ENCODE assay signal across 8 cellular contexts in the genomic region with DNA sequence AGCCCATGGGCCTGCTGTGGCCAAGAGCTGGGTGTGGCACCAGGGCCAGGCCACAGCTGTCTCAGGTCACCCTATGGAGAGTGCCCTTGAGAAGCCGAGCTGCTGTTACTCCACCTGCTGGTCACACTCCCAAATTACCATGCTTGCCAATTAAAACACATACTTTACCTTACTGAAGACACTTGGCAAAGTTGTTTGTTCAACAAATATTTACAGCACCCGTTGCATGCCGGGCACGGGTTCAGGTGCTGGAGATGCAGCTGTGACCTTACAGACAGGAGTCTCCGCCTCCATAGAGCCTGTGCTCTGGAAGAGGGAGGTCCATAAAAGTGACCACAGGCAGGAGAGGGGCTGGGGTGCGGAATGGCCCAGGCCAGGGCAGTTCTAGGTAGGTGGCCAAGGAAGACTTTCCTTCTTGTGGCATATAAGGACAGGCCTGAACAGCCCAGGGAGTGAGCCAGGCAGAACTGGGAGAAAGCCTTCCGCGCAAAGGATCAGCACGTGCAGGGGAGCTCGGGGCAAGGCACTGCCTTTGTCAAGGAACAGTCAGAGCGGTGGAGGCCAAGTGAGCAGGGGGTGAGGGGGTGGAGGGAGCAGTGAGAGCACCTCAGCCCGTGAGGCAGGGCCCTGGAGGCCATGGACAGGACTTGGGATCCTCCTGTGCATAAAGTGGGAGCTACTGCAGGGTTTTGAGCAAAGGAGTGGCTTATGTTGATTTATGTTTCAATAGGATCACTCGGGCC. TPM values are rescaled to one million over a fixed set of nuclear protein-coding genes. Genes with fewer than 3 reads are reported as not detected.
A peak's percentile ranks its signal among the peaks of the same experiment; 100 is the strongest.
DNase-seq lines count a peak whose midpoint lies in the region; ATAC-seq and TF ChIP-seq lines count a peak whose summit lies in the region.

No MANE protein-coding gene starts in this region.

- H3K4me3 ChIP-seq in HAP-1 (no peak overlapping the region), esophagus squamous epithelium (no peak overlapping the region), aorta (ENCODE audit: low read length in 2 of 2) (no peak overlapping the region)

- in situ Hi-C loops in HAP-1 (cut with MboI; ENCODE audit: low sequenced_read_pairs), result no loop called here

- WGBS in esophagus squamous epithelium, 2 donors, result 76 to 86% methylated on average over 6 to 10 of the region's 13 CpGs
- WGBS in aorta, 2 donors, result 67 to 69% methylated on average over 13 of the region's 13 CpGs

- H3K4me3 Mint-ChIP-seq in natural killer cell treated with Interleukin-12 subunit alpha and Interleukin-12 subunit beta and Interleukin-15 and Interleukin-18, amount 100 ng/mL, for 72 hours, result no peak overlapping the region

- no peaks in the 10 kb centered on the region for H3K27me3 ChIP-seq in HAP-1 (ENCODE audit: low read depth)
- H3K27me3 ChIP-seq in esophagus squamous epithelium, result no peaks in the 10 kb centered on the region
- no peaks in the 10 kb centered on the region for H3K27me3 ChIP-seq in aorta (ENCODE audit: control insufficient read depth in 1 of 2, insufficient read depth in 2 of 2, low read length in 1 of 2)

- peaks cover 4 to 7% of the 10 kb centered on the region in 2 donors for H3K4me1 Mint-ChIP-seq in natural killer cell treated with Interleukin-12 subunit alpha and Interleukin-12 subunit beta and Interleukin-15 and Interleukin-18, amount 100 ng/mL, for 72 hours (ENCODE audit: low read depth in 2 of 2)

- intact Hi-C loops in esophagus squamous epithelium (cut with DNase I) (no loop called here), aorta (cut with DNase I) (no loop called here)

- peaks cover 32% of the 10 kb centered on the region for H3K36me3 Mint-ChIP-seq in natural killer cell treated with Interleukin-12 subunit alpha and Interleukin-12 subunit beta and Interleukin-15 and Interleukin-18, amount 100 ng/mL, for 72 hours

- no peaks in the 10 kb centered on the region for H3K36me3 ChIP-seq in HAP-1 (replicated peaks)
- H3K36me3 ChIP-seq in esophagus squamous epithelium, result peaks cover 8 to 100% (median 25%) of the 10 kb centered on the region in 3 donors
- H3K36me3 ChIP-seq in aorta (ENCODE audit: control insufficient read depth in 1 of 2, insufficient read depth in 2 of 2, low read length in 1 of 2), result peaks cover 6 to 8% of the 10 kb centered on the region in 2 donors

- H3K4me1 ChIP-seq in HAP-1 (peaks cover 4% of the 10 kb centered on the region), esophagus squamous epithelium (no peaks in the 10 kb centered on the region), aorta (ENCODE audit: control insufficient read depth in 1 of 2, insufficient read depth in 2 of 2, low read length in 2 of 2) (no peaks in the 10 kb centered on the region)

- peak in 5 of 6 experiments; percentile 57 to 71 (median 62) for TF ChIP-seq CTCF in esophagus squamous epithelium (IDR thresholded peaks at IDR 0.05)

- H3K27ac ChIP-seq in esophagus squamous epithelium (no peak overlapping the region), aorta (ENCODE audit: low read depth in 1 of 2, low read length in 2 of 2) (no peak overlapping the region)

- H3K27me3 Mint-ChIP-seq in natural killer cell treated with Interleukin-12 subunit alpha and Interleukin-12 subunit beta and Interleukin-15 and Interleukin-18, amount 100 ng/mL, for 72 hours, result no peaks in the 10 kb centered on the region

- H3K9me3 ChIP-seq in HAP-1 (no peaks in the 10 kb centered on the region; the same call in 1 of the 2 replicates), esophagus squamous epithelium (no peaks in the 10 kb centered on the region), aorta (ENCODE audit: control insufficient read depth, low read length) (no peaks in the 10 kb centered on the region)

- DNase-seq in D341Med (ENCODE audit: low spot score) (peak; percentile 75), HAP-1 (ENCODE audit: low spot score in 2 of 2) (peak; percentile 50 to 75), NCI-H510A treated with DMSO at 0.1 percent for 48 hours (lab: John Stamatoyannopoulos, UW) (peak; percentile 79), esophagus squamous epithelium (lab: John Stamatoyannopoulos, UW) (no peak), aorta (no peak)
- DNase-seq in activated CD4-positive, alpha-beta T cell treated with anti-CD3 and anti-CD28 coated beads, Interleukin-2, amount 50 U/mL, for 4 hours, result peak; percentile 29 to 35
- DNase-seq in natural killer cell treated with Interleukin-12 subunit alpha and Interleukin-12 subunit beta and Interleukin-15 and Interleukin-18, amount 100 ng/mL, for 72 hours (ENCODE audit: low spot score), result no peak

- H3K9me3 Mint-ChIP-seq in natural killer cell treated with Interleukin-12 subunit alpha and Interleukin-12 subunit beta and Interleukin-15 and Interleukin-18, amount 100 ng/mL, for 72 hours, result no peaks in the 10 kb centered on the region

- no peak overlapping the region for H3K27ac Mint-ChIP-seq in natural killer cell treated with Interleukin-12 subunit alpha and Interleukin-12 subunit beta and Interleukin-15 and Interleukin-18, amount 100 ng/mL, for 72 hours

- no peak for TF ChIP-seq POLR2A in esophagus squamous epithelium (IDR thresholded peaks at IDR 0.05)

- ATAC-seq in natural killer cell treated with Interleukin-12 subunit alpha and Interleukin-12 subunit beta and Interleukin-15 and Interleukin-18, amount 100 ng/mL, for 72 hours, result peak; percentile 72 to 75
- ATAC-seq in aorta (ENCODE audit: low FRiP score), result peak; percentile 45
- ATAC-seq in GM19455 (IDR thresholded peaks at IDR 0.05; ENCODE audit: unreplicated experiment), result no peak

RNA-seq across cellular contexts. Expression of a gene that starts 23.6 kb away (rescaled TPM):
- 1 to 10 TPM in 1 of 4 donors, under 1 TPM in 3; 0.08 to 1.5 (median 0.20) TPM for total RNA-seq in esophagus squamous epithelium
- total RNA-seq in natural killer cell treated with Interleukin-12 subunit alpha and Interleukin-12 subunit beta and Interleukin-15 and Interleukin-18, amount 100 ng/mL, for 72 hours, result 1 to 10 TPM in 1 of 2 donors, under 1 TPM in 1; 0.45 to 3.2 TPM
- total RNA-seq in aorta, result 1 to 10 TPM; 2.5 to 3.2 TPM
- polyA plus RNA-seq in aorta, result 1 to 10 TPM in 1 of 2 donors, not detected in 1; 1.4 TPM

Comparison
In these comparisons a context has a peak if more than half of its experiments do, and no peak if none do; other contexts are left out.
1. DNase-seq: peak in D341Med (single experiment), HAP-1 (2 of 2), NCI-H510A treated with DMSO at 0.1 percent for 48 hours (single experiment) and activated CD4-positive, alpha-beta T cell treated with anti-CD3 and anti-CD28 coated beads, Interleukin-2, amount 50 U/mL, for 4 hours (2 of 2); none in esophagus squamous epithelium (single experiment), natural killer cell treated with Interleukin-12 subunit alpha and Interleukin-12 subunit beta and Interleukin-15 and Interleukin-18, amount 100 ng/mL, for 72 hours (single experiment) and aorta (0 of 2).